Comparison of ENCODE assay signal across 8 cellular contexts in genomic region chr3:25783661-25784512, GRCh38. TPM values are rescaled to one million over a fixed set of nuclear protein-coding genes. Genes with fewer than 3 reads are reported as not detected.
DNase-seq lines count a peak whose midpoint lies in the region; ATAC-seq, FAIRE-seq and TF ChIP-seq lines count a peak whose summit lies in the region.

No MANE protein-coding gene starts in this region.

- ATAC-seq in HG03280 (IDR thresholded peaks at IDR 0.05; ENCODE audit: unreplicated experiment) = peak; percentile 20

- POLR2A ChIA-PET in Caco-2 (lab: Charles Lee) = interaction anchor here (0.6 to 1.1 kb wide), 4 partner anchors 11 to 120 kb away, joined by 3 to 23 read pairs (median 4); no protein-coding TSS in a partner anchor

- intact Hi-C loops in Caco-2 (cut with micrococcal nuclease; ENCODE audit: unreplicated experiment) = loop anchor here (2.0 kb wide), 1 partner anchor 119 kb away; the partner anchor contains the start of gene TOP2B
- intact Hi-C loops in mammary epithelial cell (cut with micrococcal nuclease) = loop anchor here (2.0 to 5.0 kb wide), 2 partner anchors 37 to 119 kb away; partner anchors contain the start of gene TOP2B

- no peaks in the 10 kb centered on the region for H3K9me3 ChIP-seq in Caco-2
- H3K9me3 ChIP-seq in OCI-LY1 (ENCODE audit: low read length) = no peaks in the 10 kb centered on the region
- H3K9me3 ChIP-seq in mammary epithelial cell (replicated peaks; ENCODE audit: insufficient read depth, low read length) = no peaks in the 10 kb centered on the region

- peak overlapping the region; percentile 56 for H3K27ac ChIP-seq in OCI-LY1 (ENCODE audit: low read depth, low read length, poor library complexity, severe bottlenecking)
- H3K27ac ChIP-seq in mammary epithelial cell (ENCODE audit: insufficient read depth, low read depth, low read length) = peak overlapping the region; percentile 66

- H3K79me2 ChIP-seq in OCI-LY1 (ENCODE audit: insufficient read depth, low read length) (peaks cover 42% of the 10 kb centered on the region), mammary epithelial cell (ENCODE audit: insufficient read depth, low read length) (peaks cover 38% of the 10 kb centered on the region)

- H4K20me1 ChIP-seq in OCI-LY1 (ENCODE audit: insufficient read depth, low read length) (no peaks in the 10 kb centered on the region), mammary epithelial cell (ENCODE audit: insufficient read depth, low read length) (no peaks in the 10 kb centered on the region)

- TF ChIP-seq CTCF in Caco-2 (IDR thresholded peaks at IDR 0.05; ENCODE audit: insufficient read depth in 1 of 2, low read depth in 1 of 2, low read length in 1 of 2, severe bottlenecking in 1 of 2, unreplicated experiment in 1 of 2) = no peak
- no peak for TF ChIP-seq CTCF in OCI-LY1 (IDR thresholded peaks at IDR 0.05; ENCODE audit: low read length)
- no peak for TF ChIP-seq CTCF in mammary epithelial cell (conservative IDR thresholded peaks at IDR 0.05 in 1 of 2, IDR thresholded peaks at IDR 0.05 in 1 of 2; ENCODE audit: extremely low read depth in 1 of 2, insufficient read depth in 1 of 2, low read depth in 1 of 2, low read length in 2 of 2)
- no peak for TF ChIP-seq CTCF in kidney epithelial cell (IDR thresholded peaks at IDR 0.05; ENCODE audit: insufficient read depth, low read length, poor library complexity, severe bottlenecking)

- peaks cover 17% of the 10 kb centered on the region for H3K4me1 ChIP-seq in Caco-2
- H3K4me1 ChIP-seq in OCI-LY1 (ENCODE audit: insufficient read depth, low read length, severe bottlenecking) = peaks cover 60% of the 10 kb centered on the region
- H3K4me1 ChIP-seq in mammary epithelial cell (ENCODE audit: insufficient read depth, low read length) = peaks cover 18% of the 10 kb centered on the region

- peaks cover 21% of the 10 kb centered on the region for H3K4me1 Mint-ChIP-seq in Caco-2 (ENCODE audit: low read depth, unreplicated experiment)
- peaks cover 60% of the 10 kb centered on the region for H3K4me1 Mint-ChIP-seq in stimulated activated naive CD8-positive, alpha-beta T cell treated with anti-CD3 and anti-CD28 coated beads, Interleukin-15, Interleukin-2, amounts not matched to agents 100 ng/mL and 50 ng/mL, for 24 hours (ENCODE audit: low read depth)

- BruUV-seq in Caco-2 (replicated peaks; lab: Mats Ljungman, UMichigan) = TSS peak; percentile 60
- no TSS peak for BruUV-seq in mammary epithelial cell (replicated peaks; lab: Mats Ljungman, UMichigan)

- no peaks in the 10 kb centered on the region for H3K27me3 ChIP-seq in Caco-2 (replicated peaks; ENCODE audit: control insufficient read depth, insufficient read depth, low read length)
- H3K27me3 ChIP-seq in OCI-LY1 (ENCODE audit: insufficient read depth, low read length) = no peaks in the 10 kb centered on the region
- H3K27me3 ChIP-seq in mammary epithelial cell (ENCODE audit: insufficient read depth, low read length) = no peaks in the 10 kb centered on the region
- no peaks in the 10 kb centered on the region for H3K27me3 ChIP-seq in kidney epithelial cell (ENCODE audit: control insufficient read depth, insufficient read depth, low read length)

- no peaks in the 10 kb centered on the region for H3K27me3 Mint-ChIP-seq in Caco-2 (ENCODE audit: insufficient read depth, unreplicated experiment)
- H3K27me3 Mint-ChIP-seq in stimulated activated naive CD8-positive, alpha-beta T cell treated with anti-CD3 and anti-CD28 coated beads, Interleukin-15, Interleukin-2, amounts not matched to agents 100 ng/mL and 50 ng/mL, for 24 hours = no peaks in the 10 kb centered on the region

- H3K36me3 Mint-ChIP-seq in Caco-2 (ENCODE audit: insufficient read depth, unreplicated experiment) = no peaks in the 10 kb centered on the region
- H3K36me3 Mint-ChIP-seq in stimulated activated naive CD8-positive, alpha-beta T cell treated with anti-CD3 and anti-CD28 coated beads, Interleukin-15, Interleukin-2, amounts not matched to agents 100 ng/mL and 50 ng/mL, for 24 hours (ENCODE audit: low read depth) = peaks cover 11% of the 10 kb centered on the region

- H3F3A ChIP-seq in OCI-LY1 (ENCODE audit: insufficient read depth, low read length) = no peaks in the 10 kb centered on the region

- H3K4me3 Mint-ChIP-seq in Caco-2 (ENCODE audit: unreplicated experiment) = peak overlapping the region; percentile 75
- H3K4me3 Mint-ChIP-seq in stimulated activated naive CD8-positive, alpha-beta T cell treated with anti-CD3 and anti-CD28 coated beads, Interleukin-15, Interleukin-2, amounts not matched to agents 100 ng/mL and 50 ng/mL, for 24 hours = peak overlapping the region; percentile 93

- H3K27ac Mint-ChIP-seq in Caco-2 (ENCODE audit: unreplicated experiment) = no peak overlapping the region
- H3K27ac Mint-ChIP-seq in stimulated activated naive CD8-positive, alpha-beta T cell treated with anti-CD3 and anti-CD28 coated beads, Interleukin-15, Interleukin-2, amounts not matched to agents 100 ng/mL and 50 ng/mL, for 24 hours = peak overlapping the region; percentile 65

- peak overlapping the region; percentile 74 for H3K9ac ChIP-seq in OCI-LY1 (ENCODE audit: low read length)
- H3K9ac ChIP-seq in mammary epithelial cell (ENCODE audit: insufficient read depth, low read length) = peak overlapping the region; percentile 65

- FAIRE-seq in GM19239 (lab: Jason Lieb, UNC) = peak; percentile 48

- H3K4me3 ChIP-seq in Caco-2 (ENCODE audit: low read depth, low read length) = peak overlapping the region; percentile 88
- peak overlapping the region; percentile 92 for H3K4me3 ChIP-seq in OCI-LY1 (ENCODE audit: low read depth, low read length, poor library complexity, severe bottlenecking)
- H3K4me3 ChIP-seq in mammary epithelial cell (replicated peaks in 1 of 3; ENCODE audit: insufficient read depth in 1 of 3, low read depth in 2 of 3, low read length in 3 of 3) = peak overlapping the region; percentile 84 to 95 (median 95)
- H3K4me3 ChIP-seq in kidney epithelial cell (ENCODE audit: low read depth, low read length) = peak overlapping the region; percentile 85

- in situ Hi-C loops in mammary epithelial cell (cut with MboI; ENCODE audit: low sequenced_read_pairs in 2 of 2) = no loop called here

- peak; percentile 69 to 74 for DNase-seq in Caco-2
- peak; percentile 20 for DNase-seq in GM19239 (ENCODE audit: insufficient read length, low spot score)
- DNase-seq in mammary epithelial cell = peak; percentile 44
- no peak for DNase-seq in kidney epithelial cell (ENCODE audit: low read depth)
- DNase-seq in activated CD8-positive, alpha-beta memory T cell treated with anti-CD3 and anti-CD28 coated beads, Interleukin-2, amount 50 U/mL, for 4 hours = no peak

- H2AFZ ChIP-seq in OCI-LY1 (ENCODE audit: low read length) (peak overlapping the region; percentile 51; the same call in 1 of the 2 replicates), mammary epithelial cell (ENCODE audit: low read depth, low read length) (peak overlapping the region; percentile 97)

- WGBS in mammary epithelial cell (ENCODE audit: low coverage, missing lambda C conversion rate) = 7% methylated on average over 17 of the region's 34 CpGs

- dilution Hi-C loops in mammary epithelial cell (cut with HindIII; ENCODE audit: low sequenced_read_pairs) = no loop called here

- CTCF ChIA-PET in Caco-2 (lab: Charles Lee) = interaction anchor here (0.6 to 1.0 kb wide), 4 partner anchors 35 to 340 kb away, joined by 3 to 10 read pairs (median 4); no protein-coding TSS in a partner anchor
- CTCF ChIA-PET in mammary epithelial cell (lab: Charles Lee; ENCODE audit: low non-redundant PET) = interaction anchor here (0.6 kb wide), 1 partner anchor 71 kb away, joined by 3 read pairs; no protein-coding TSS in a partner anchor

- H3K9me3 Mint-ChIP-seq in Caco-2 (ENCODE audit: unreplicated experiment) = no peaks in the 10 kb centered on the region
- H3K9me3 Mint-ChIP-seq in stimulated activated naive CD8-positive, alpha-beta T cell treated with anti-CD3 and anti-CD28 coated beads, Interleukin-15, Interleukin-2, amounts not matched to agents 100 ng/mL and 50 ng/mL, for 24 hours = no peaks in the 10 kb centered on the region

- H3K4me2 ChIP-seq in OCI-LY1 (ENCODE audit: low read length) = peak overlapping the region; percentile 99
- peak overlapping the region; percentile 96 for H3K4me2 ChIP-seq in mammary epithelial cell (ENCODE audit: insufficient read depth, low read depth, low read length)

- H3K9me2 ChIP-seq in OCI-LY1 (ENCODE audit: low read depth, low read length) = no peaks in the 10 kb centered on the region

- H3K36me3 ChIP-seq in Caco-2 (ENCODE audit: control insufficient read depth, insufficient read depth, low read length) = no peaks in the 10 kb centered on the region
- H3K36me3 ChIP-seq in OCI-LY1 (ENCODE audit: insufficient read depth, low read length) = peaks cover 14% of the 10 kb centered on the region
- H3K36me3 ChIP-seq in mammary epithelial cell (ENCODE audit: insufficient read depth, low read length) = no peaks in the 10 kb centered on the region
- no peaks in the 10 kb centered on the region for H3K36me3 ChIP-seq in kidney epithelial cell (ENCODE audit: control insufficient read depth, insufficient read depth, low read length)

RNA-seq across cellular contexts. Expression of gene NGLY1, which starts 0.6 kb away (rescaled TPM):
- 27.1 and 28.7 TPM in 2 replicates for total RNA-seq in Caco-2 (2022)
- 10 to 100 TPM; 23.3 to 30.9 TPM for total RNA-seq in mammary epithelial cell
- 6.6 TPM for polyA plus RNA-seq in mammary epithelial cell
- polyA minus RNA-seq in mammary epithelial cell = 12.2 TPM
- total RNA-seq in kidney epithelial cell = 23.3 TPM in 2 replicates

RNA-seq across cellular contexts. Expression of gene OXSM, which starts 6.0 kb away (rescaled TPM):
- total RNA-seq in Caco-2 (2022) = 11.1 and 13.1 TPM in 2 replicates
- 10 to 100 TPM; 11.5 to 12.2 TPM for total RNA-seq in mammary epithelial cell
- 16.3 TPM for polyA plus RNA-seq in mammary epithelial cell
- polyA minus RNA-seq in mammary epithelial cell = not detected
- 13.0 and 15.1 TPM in 2 replicates for total RNA-seq in kidney epithelial cell

Comparison
In these comparisons a context has a peak if more than half of its experiments do, and no peak if none do; other contexts are left out.
1. DNase-seq: peak in Caco-2 (2 of 2), GM19239 (single experiment) and mammary epithelial cell (single experiment); none in kidney epithelial cell (single experiment) and activated CD8-positive, alpha-beta memory T cell treated with anti-CD3 and anti-CD28 coated beads, Interleukin-2, amount 50 U/mL, for 4 hours (single experiment).
2. Peak in every context shown above with its lines, with median percentiles within 50 percentile points of each other: H3K4me3 ChIP-seq.